22 cellular contexts compared by ENCODE assay signal in the genomic region with DNA sequence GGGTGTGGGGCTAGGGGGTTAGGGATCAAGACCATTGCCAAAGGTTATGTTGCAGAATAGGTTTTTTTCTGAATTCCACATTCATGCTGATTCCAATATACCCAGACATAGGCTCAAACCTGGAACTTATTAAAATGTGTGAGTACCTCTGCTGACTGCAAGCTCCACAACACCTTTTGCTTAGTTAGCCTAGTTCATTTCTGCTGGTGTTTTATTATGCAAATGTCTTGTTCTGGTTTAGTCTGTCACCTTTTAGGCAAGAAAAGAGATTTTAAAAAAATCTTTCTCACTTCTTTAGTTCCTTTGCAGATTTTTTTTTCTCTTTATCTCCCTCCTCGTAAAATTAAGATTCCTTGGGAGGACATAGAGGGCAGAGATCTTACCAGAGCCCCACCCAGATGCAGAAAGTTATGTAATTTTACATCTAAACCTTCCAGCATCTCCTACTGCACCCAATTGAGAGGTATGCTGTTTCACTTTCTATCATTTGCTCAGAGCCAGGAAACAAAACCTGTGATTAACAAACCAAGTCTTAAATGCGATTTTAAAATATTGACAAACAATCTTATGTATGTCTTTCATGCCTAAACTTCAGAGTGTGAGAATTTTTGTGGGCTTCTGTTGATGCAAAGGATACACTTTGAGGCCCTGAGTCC.
"Had no signal": no experiment of that assay in that cellular context is flagged by ENCODE, and none has a peak within 500 bp of the region (broad histone marks: within the 10 kb centered on the region; RNA-seq: fewer than 3 reads in every experiment).

No MANE protein-coding gene starts in this region.

- H3K4me3 Mint-ChIP-seq: endodermal cell; naive thymus-derived CD8-positive, alpha-beta T cell; nephron progenitor cell; stimulated activated naive CD8-positive, alpha-beta T cell treated with anti-CD3 and anti-CD28 coated beads, Interleukin-15, amount 100 ng/mL, for 72 hours had no signal

- H3K9me3 Mint-ChIP-seq: naive thymus-derived CD8-positive, alpha-beta T cell; nephron progenitor cell; stimulated activated naive CD8-positive, alpha-beta T cell treated with anti-CD3 and anti-CD28 coated beads, Interleukin-15, amount 100 ng/mL, for 72 hours had no signal

- FAIRE-seq: keratinocyte had no signal

- DNase-seq: effector CD8-positive, alpha-beta T cell; endodermal cell; foreskin fibroblast; gastrocnemius medialis; head of caudate nucleus; left ventricle myocardium superior; lower lobe of right lung; naive thymus-derived CD8-positive, alpha-beta T cell; nephron progenitor cell; nucleus accumbens; stimulated activated CD4-positive, alpha-beta T cell treated with anti-CD3 and anti-CD28 coated beads, Interleukin-12 subunit alpha, Interleukin-12 subunit beta, amount 100 ng/mL, for 4 hours; stimulated activated CD4-positive, alpha-beta T cell treated with anti-CD3 and anti-CD28 coated beads, Interleukin-1b, Interleukin-23, amount 100 ng/mL, for 48 hours; stimulated activated CD4-positive, alpha-beta T cell treated with anti-CD3 and anti-CD28 coated beads, Interleukin-4, amount 100 ng/mL, for 1 hour; stimulated activated CD8-positive, alpha-beta memory T cell treated with anti-CD3 and anti-CD28 coated beads, Interleukin-4, amount 100 ng/mL, for 48 hours; stimulated activated naive CD4-positive, alpha-beta T cell; stimulated activated naive CD8-positive, alpha-beta T cell treated with anti-CD3 and anti-CD28 coated beads, Interleukin-15, amount 100 ng/mL, for 72 hours; transverse colon; upper lobe of right lung; uterus had no signal

- ATAC-seq: esophagus mucosa; gastrocnemius medialis; left ventricle myocardium superior; lower lobe of right lung; naive thymus-derived CD8-positive, alpha-beta T cell; sciatic nerve; stimulated activated naive CD8-positive, alpha-beta T cell treated with anti-CD3 and anti-CD28 coated beads, Interleukin-15, amount 100 ng/mL, for 72 hours; upper lobe of right lung had no signal

- H3K36me3 Mint-ChIP-seq: naive thymus-derived CD8-positive, alpha-beta T cell had no signal

- H3K27ac Mint-ChIP-seq: endodermal cell; naive thymus-derived CD8-positive, alpha-beta T cell; nephron progenitor cell; stimulated activated naive CD8-positive, alpha-beta T cell treated with anti-CD3 and anti-CD28 coated beads, Interleukin-15, amount 100 ng/mL, for 72 hours had no signal

- H3K27me3 Mint-ChIP-seq: naive thymus-derived CD8-positive, alpha-beta T cell; stimulated activated naive CD8-positive, alpha-beta T cell treated with anti-CD3 and anti-CD28 coated beads, Interleukin-15, amount 100 ng/mL, for 72 hours had no signal

- H3K4me1 Mint-ChIP-seq: nephron progenitor cell; stimulated activated naive CD8-positive, alpha-beta T cell treated with anti-CD3 and anti-CD28 coated beads, Interleukin-15, amount 100 ng/mL, for 72 hours had no signal
